Comparison of ENCODE assay signal across 7 cellular contexts in genomic region chr21:34261841-34262832, GRCh38.
"Had no signal": no experiment of that assay in that cellular context is flagged by ENCODE, and none has a peak within 500 bp of the region (broad histone marks: within the 10 kb centered on the region; RNA-seq: fewer than 3 reads in every experiment).

No MANE protein-coding gene starts in this region.

- H3K36me3 ChIP-seq: gastrocnemius medialis, vagina had no signal

- DNase-seq: activated T-cell treated with anti-CD3 and anti-CD28 coated beads, Interleukin-2, amount 50 U/mL, for 1 hour; amniotic stem cell; kidney glomerular epithelial cell; stimulated activated CD4-positive, alpha-beta T cell treated with anti-CD3 and anti-CD28 coated beads, Interleukin-4, amount 100 ng/mL, for 4 hours; stimulated activated naive CD8-positive, alpha-beta T cell treated with anti-CD3 and anti-CD28 coated beads, Interleukin-15, amount 100 ng/mL, for 72 hours had no signal

- H3K27ac ChIP-seq: vagina had no signal

- H3K4me3 ChIP-seq: gastrocnemius medialis, vagina had no signal

- ATAC-seq: stimulated activated naive CD8-positive, alpha-beta T cell treated with anti-CD3 and anti-CD28 coated beads, Interleukin-15, amount 100 ng/mL, for 72 hours had no signal

- H3K9me3 ChIP-seq: gastrocnemius medialis, vagina had no signal

- H3K27me3 ChIP-seq: gastrocnemius medialis, vagina had no signal
